ENCODE assay signal across 17 cellular contexts in genomic region chr1:153419436-153419793, GRCh38. TPM values are rescaled to one million over a fixed set of nuclear protein-coding genes. Genes with fewer than 3 reads are reported as not detected.
"Had no signal": no experiment of that assay in that cellular context is flagged by ENCODE, and none has a peak within 500 bp of the region (broad histone marks: within the 10 kb centered on the region; RNA-seq: fewer than 3 reads in every experiment).

No MANE protein-coding gene starts in this region.

RNA-seq across cellular contexts. Expression of gene S100A7A, which starts 3.1 kb away (rescaled TPM):
- total RNA-seq: chondrocyte, colonic mucosa, dermis blood vessel endothelial cell, dorsolateral prefrontal cortex, gastrocnemius medialis, glomerular endothelial cell, heart right ventricle, kidney, left colon, left lung, left ventricle myocardium superior, lower leg skin, lower lobe of right lung, lung microvascular endothelial cell, mesothelial cell of epicardium, mucosa of descending colon, myocyte had no signal
- polyA plus RNA-seq: heart right ventricle had no signal

RNA-seq across cellular contexts. Expression of gene S100A8, which starts 28.5 kb away (rescaled TPM):
- total RNA-seq: chondrocyte, dermis blood vessel endothelial cell, glomerular endothelial cell, lung microvascular endothelial cell, mesothelial cell of epicardium, myocyte had no signal

RNA-seq across cellular contexts. Expression of gene S100A7, which starts 41.0 kb away (rescaled TPM):
- total RNA-seq: chondrocyte, colonic mucosa, dermis blood vessel endothelial cell, gastrocnemius medialis, glomerular endothelial cell, heart right ventricle, kidney, left colon, left lung, left ventricle myocardium superior, lower lobe of right lung, lung microvascular endothelial cell, mesothelial cell of epicardium, mucosa of descending colon, myocyte had no signal

RNA-seq across cellular contexts. Expression of gene S100A12, which starts 44.0 kb away (rescaled TPM):
- total RNA-seq: chondrocyte, colonic mucosa, dermis blood vessel endothelial cell, glomerular endothelial cell, lung microvascular endothelial cell, mesothelial cell of epicardium, myocyte had no signal
